2 cellular contexts compared by ENCODE assay signal in the genomic region with DNA sequence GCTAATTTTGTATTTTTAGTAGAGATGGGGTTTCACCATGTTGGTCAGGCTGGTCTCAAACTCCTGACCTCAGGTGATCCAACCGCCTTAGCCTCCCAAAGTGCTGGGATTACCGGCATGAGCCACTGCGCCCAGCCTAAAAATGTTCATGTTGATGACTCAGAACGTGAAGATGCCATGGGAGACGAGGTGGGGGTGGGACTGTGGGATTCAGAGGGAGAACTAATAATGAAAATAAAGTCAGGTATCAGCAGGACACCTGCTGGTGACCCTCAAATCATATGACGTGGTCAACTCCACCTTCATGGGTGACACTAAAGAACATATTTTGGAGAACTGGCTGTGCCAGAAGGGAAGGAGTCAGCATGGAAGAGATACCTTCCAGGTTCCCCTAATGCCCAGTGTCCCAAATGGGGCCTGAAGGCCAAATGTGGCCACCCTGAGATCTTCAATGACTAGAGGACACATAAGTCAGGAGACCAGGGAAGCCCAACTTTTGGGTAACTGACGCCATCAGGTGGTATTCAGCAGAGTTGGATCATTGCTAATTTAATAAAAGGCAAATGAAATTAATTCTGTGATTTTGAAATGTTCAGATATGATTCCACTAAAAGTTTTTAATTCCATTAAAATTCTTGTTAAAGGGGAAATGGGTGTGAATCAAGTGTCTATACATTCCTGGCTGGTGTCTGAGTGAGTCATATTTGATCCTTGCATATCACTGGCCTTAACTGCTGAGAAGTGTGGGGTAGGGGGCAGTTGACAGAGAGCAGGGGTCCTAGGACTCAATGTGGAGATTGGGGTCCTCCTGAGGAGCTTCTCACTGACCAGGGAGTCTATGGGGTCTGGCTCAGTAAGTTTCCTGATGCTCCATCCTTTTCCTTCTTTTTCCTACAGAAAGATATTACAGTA.
TF ChIP-seq lines count a peak whose summit lies in the region.

No MANE protein-coding gene starts in this region.

TF ChIP-seq in IMR-90, 13 proteins besides CTCF, POLR2A, EP300 and RAD21:
- TF ChIP-seq SMC3 (IDR thresholded peaks at IDR 0.05; ENCODE audit: low read depth, low read length) (peak; percentile 79), MAFK (IDR thresholded peaks at IDR 0.05; ENCODE audit: low read depth, low read length) (no peak)

TF ChIP-seq in HEK293T, 16 proteins besides CTCF, POLR2A, EP300 and RAD21:
- TF ChIP-seq NFRKB (IDR thresholded peaks at IDR 0.05) (no peak), CTBP1 (IDR thresholded peaks at IDR 0.05; ENCODE audit: borderline replicate concordance) (no peak), ELF4 (IDR thresholded peaks at IDR 0.05) (no peak), LEF1 (IDR thresholded peaks at IDR 0.05; ENCODE audit: borderline replicate concordance) (no peak), HDGF (IDR thresholded peaks at IDR 0.05; ENCODE audit: borderline replicate concordance) (no peak), FOXK2 (IDR thresholded peaks at IDR 0.05) (no peak), TARDBP (IDR thresholded peaks at IDR 0.05) (no peak), FOXM1 (IDR thresholded peaks at IDR 0.05; ENCODE audit: borderline replicate concordance) (no peak), L3MBTL2 (conservative IDR thresholded peaks at IDR 0.05) (no peak), FOXA1 (IDR thresholded peaks at IDR 0.05) (no peak)
- TF ChIP-seq, protein P1, sequence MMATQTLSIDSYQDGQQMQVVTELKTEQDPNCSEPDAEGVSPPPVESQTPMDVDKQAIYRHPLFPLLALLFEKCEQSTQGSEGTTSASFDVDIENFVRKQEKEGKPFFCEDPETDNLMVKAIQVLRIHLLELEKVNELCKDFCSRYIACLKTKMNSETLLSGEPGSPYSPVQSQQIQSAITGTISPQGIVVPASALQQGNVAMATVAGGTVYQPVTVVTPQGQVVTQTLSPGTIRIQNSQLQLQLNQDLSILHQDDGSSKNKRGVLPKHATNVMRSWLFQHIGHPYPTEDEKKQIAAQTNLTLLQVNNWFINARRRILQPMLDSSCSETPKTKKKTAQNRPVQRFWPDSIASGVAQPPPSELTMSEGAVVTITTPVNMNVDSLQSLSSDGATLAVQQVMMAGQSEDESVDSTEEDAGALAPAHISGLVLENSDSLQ (IDR thresholded peaks at IDR 0.05), result no peak
